ENCODE assay signal across 8 cellular contexts in genomic region chr4:40307627-40308497, GRCh38. TPM values are rescaled to one million over a fixed set of nuclear protein-coding genes. Genes with fewer than 3 reads are reported as not detected.
DNase-seq lines count a peak whose midpoint lies in the region; ATAC-seq and TF ChIP-seq lines count a peak whose summit lies in the region.

No MANE protein-coding gene starts in this region.

- no peaks in the 10 kb centered on the region for H3K36me3 ChIP-seq in CD4-positive, alpha-beta memory T cell (ENCODE audit: insufficient read depth, low read length)
- no peaks in the 10 kb centered on the region for H3K36me3 ChIP-seq in mucosa of descending colon (ENCODE audit: low read depth)

- intact Hi-C loops in CD4-positive, alpha-beta memory T cell (cut with micrococcal nuclease): loop anchor here (2.0 to 5.0 kb wide), 6 partner anchors 41 to 611 kb away; partner anchors contain the start of genes N4BP2, PDS5A and UBE2K
- intact Hi-C loops in mucosa of descending colon (cut with DNase I, micrococcal nuclease): no loop called here

- H3K27me3 Mint-ChIP-seq in CD4-positive, alpha-beta memory T cell: no peaks in the 10 kb centered on the region
- no peaks in the 10 kb centered on the region for H3K27me3 Mint-ChIP-seq in activated CD8-positive, alpha-beta memory T cell treated with anti-CD3 and anti-CD28 coated beads, Interleukin-2, amount 10 ng/mL, durations not matched to agents 7 days and 5 days

- no peak for TF ChIP-seq CTCF in mucosa of descending colon (IDR thresholded peaks at IDR 0.05)

- H3K4me1 Mint-ChIP-seq in CD4-positive, alpha-beta memory T cell: peaks cover 59 to 91% (median 70%) of the 10 kb centered on the region in 4 donors
- H3K4me1 Mint-ChIP-seq in activated CD8-positive, alpha-beta memory T cell treated with anti-CD3 and anti-CD28 coated beads, Interleukin-2, amount 10 ng/mL, durations not matched to agents 7 days and 5 days: peaks cover 82% of the 10 kb centered on the region

- peaks cover 2 to 8% of the 10 kb centered on the region in 2 donors for H3K36me3 Mint-ChIP-seq in CD4-positive, alpha-beta memory T cell
- H3K36me3 Mint-ChIP-seq in activated CD8-positive, alpha-beta memory T cell treated with anti-CD3 and anti-CD28 coated beads, Interleukin-2, amount 10 ng/mL, durations not matched to agents 7 days and 5 days: peaks cover 7% of the 10 kb centered on the region

- peaks cover 0 to 3% of the 10 kb centered on the region in 2 donors for H3K9me3 ChIP-seq in CD4-positive, alpha-beta memory T cell (ENCODE audit: control insufficient read depth in 1 of 2, low read length in 2 of 2)
- H3K9me3 ChIP-seq in mucosa of descending colon: no peaks in the 10 kb centered on the region

- peak overlapping the region in 1 of 2 donors; percentile 43 for H3K4me3 ChIP-seq in CD4-positive, alpha-beta memory T cell (ENCODE audit: low read length in 2 of 2)
- H3K4me3 ChIP-seq in mucosa of descending colon: no peak overlapping the region

- peaks cover 0 to 8% (median 2%) of the 10 kb centered on the region in 8 donors for H3K9me3 Mint-ChIP-seq in CD4-positive, alpha-beta memory T cell
- H3K9me3 Mint-ChIP-seq in activated CD8-positive, alpha-beta memory T cell treated with anti-CD3 and anti-CD28 coated beads, Interleukin-2, amount 10 ng/mL, durations not matched to agents 7 days and 5 days (ENCODE audit: low read depth): no peaks in the 10 kb centered on the region

- peak; percentile 67 to 86 (median 70) for DNase-seq in CD4-positive, alpha-beta memory T cell
- peak; percentile 86 for DNase-seq in activated CD8-positive, alpha-beta memory T cell treated with anti-CD3 and anti-CD28 coated beads, Interleukin-2, amount 10 ng/mL, durations not matched to agents 7 days and 5 days
- peak; percentile 42 to 70 (median 43) for DNase-seq in mucosa of descending colon
- no peak for DNase-seq in NCI-H1436 treated with DMSO at 0.1 percent for 48 hours (lab: John Stamatoyannopoulos, UW)
- no peak for DNase-seq in DMS79 (lab: John Stamatoyannopoulos, UW)

- H3K4me3 Mint-ChIP-seq in CD4-positive, alpha-beta memory T cell: peak overlapping the region; percentile 70 to 87 (median 76)
- peak overlapping the region; percentile 57 for H3K4me3 Mint-ChIP-seq in activated CD8-positive, alpha-beta memory T cell treated with anti-CD3 and anti-CD28 coated beads, Interleukin-2, amount 10 ng/mL, durations not matched to agents 7 days and 5 days

- ATAC-seq in HG02943 (IDR thresholded peaks at IDR 0.05; ENCODE audit: low read depth, unreplicated experiment) (peak; percentile 30), mucosa of descending colon (peak; percentile 52), HG02623 (IDR thresholded peaks at IDR 0.05; ENCODE audit: unreplicated experiment) (no peak), GM21381 (IDR thresholded peaks at IDR 0.05; ENCODE audit: unreplicated experiment) (no peak)
- ATAC-seq in activated CD8-positive, alpha-beta memory T cell treated with anti-CD3 and anti-CD28 coated beads, Interleukin-2, amount 10 ng/mL, durations not matched to agents 7 days and 5 days: peak; percentile 58

- no peaks in the 10 kb centered on the region for H3K27me3 ChIP-seq in CD4-positive, alpha-beta memory T cell (ENCODE audit: insufficient read depth, low read length)

- POLR2A ChIA-PET in CD4-positive, alpha-beta memory T cell (lab: Charles Lee; ENCODE audit: partially characterized antibody): interaction anchor here (0.9 to 7.6 kb wide), 25 partner anchors 9 to 251 kb away, joined by 3 to 179 read pairs (median 10); partner anchors contain the start of genes N4BP2 and RHOH

- H3K27ac ChIP-seq in CD4-positive, alpha-beta memory T cell (ENCODE audit: low read depth, low read length): peak overlapping the region; percentile 74

- CTCF ChIA-PET in CD4-positive, alpha-beta memory T cell (lab: Charles Lee; ENCODE audit: partially characterized antibody): interaction anchor here (0.9 to 11.0 kb wide), 20 partner anchors 11 to 250 kb away, joined by 3 to 271 read pairs (median 6); partner anchors contain the start of genes N4BP2 and RHOH
- CTCF ChIA-PET in activated CD8-positive, alpha-beta memory T cell treated with anti-CD3 and anti-CD28 coated beads, Interleukin-2, amount 10 ng/mL, durations not matched to agents 7 days and 5 days (lab: Charles Lee): interaction anchor here (0.8 to 4.9 kb wide), 28 partner anchors 9 to 329 kb away, joined by 3 to 83 read pairs (median 6); partner anchors contain the start of genes N4BP2 and RHOH

- H3K4me1 ChIP-seq in CD4-positive, alpha-beta memory T cell (ENCODE audit: insufficient read depth, low read length): peaks cover 89% of the 10 kb centered on the region
- no peaks in the 10 kb centered on the region for H3K4me1 ChIP-seq in mucosa of descending colon (ENCODE audit: low read depth)

- H3K27ac Mint-ChIP-seq in CD4-positive, alpha-beta memory T cell: peak overlapping the region; percentile 93 to 99 (median 98)
- peak overlapping the region; percentile 99 for H3K27ac Mint-ChIP-seq in activated CD8-positive, alpha-beta memory T cell treated with anti-CD3 and anti-CD28 coated beads, Interleukin-2, amount 10 ng/mL, durations not matched to agents 7 days and 5 days

RNA-seq across cellular contexts. Expression of gene CHRNA9, which starts 27.3 kb away (rescaled TPM):
- not detected for total RNA-seq in CD4-positive, alpha-beta memory T cell
- not detected for polyA plus RNA-seq in CD4-positive, alpha-beta memory T cell
- total RNA-seq in activated CD8-positive, alpha-beta memory T cell treated with anti-CD3 and anti-CD28 coated beads, Interleukin-2, amount 10 ng/mL, durations not matched to agents 7 days and 5 days: under 1 TPM in 1 of 2 experiments, not detected in 1; 0.18 TPM
- not detected for total RNA-seq in mucosa of descending colon

Comparison
In these comparisons a context has a peak if more than half of its experiments do, and no peak if none do; other contexts are left out.
1. DNase-seq: peak in CD4-positive, alpha-beta memory T cell (5 of 5), activated CD8-positive, alpha-beta memory T cell treated with anti-CD3 and anti-CD28 coated beads, Interleukin-2, amount 10 ng/mL, durations not matched to agents 7 days and 5 days (single experiment) and mucosa of descending colon (3 of 3); none in NCI-H1436 treated with DMSO at 0.1 percent for 48 hours (single experiment) and DMS79 (single experiment).
2. ATAC-seq: peak in HG02943 (single experiment), activated CD8-positive, alpha-beta memory T cell treated with anti-CD3 and anti-CD28 coated beads, Interleukin-2, amount 10 ng/mL, durations not matched to agents 7 days and 5 days (single experiment) and mucosa of descending colon (single experiment); none in HG02623 (single experiment) and GM21381 (single experiment).